14 cellular contexts compared by ENCODE assay signal in the genomic region with DNA sequence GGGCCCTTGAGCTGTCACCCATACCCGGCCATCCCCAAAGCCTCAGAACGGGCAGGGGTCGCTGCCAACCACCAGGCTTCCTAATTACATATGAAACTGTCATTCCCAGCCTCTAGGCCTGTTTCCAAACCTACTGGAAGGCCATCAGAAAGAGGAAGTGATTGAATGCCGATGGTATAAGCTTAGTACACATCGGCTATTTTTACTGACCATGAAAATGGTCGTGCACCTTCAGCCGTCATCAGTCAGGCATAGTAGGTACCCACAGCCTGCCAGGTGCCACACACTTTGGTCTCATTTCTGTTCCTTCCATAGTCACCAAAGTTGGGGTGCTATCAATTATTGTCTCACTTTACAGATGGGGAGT. TPM values are rescaled to one million over a fixed set of nuclear protein-coding genes. Genes with fewer than 3 reads are reported as not detected.
DNase-seq lines count a peak whose midpoint lies in the region; ATAC-seq and TF ChIP-seq lines count a peak whose summit lies in the region.
"Had no signal": no experiment of that assay in that cellular context is flagged by ENCODE, and none has a peak within 500 bp of the region (broad histone marks: within the 10 kb centered on the region; RNA-seq: fewer than 3 reads in every experiment).

No MANE protein-coding gene starts in this region.

- ATAC-seq in stimulated activated naive CD8-positive, alpha-beta T cell treated with anti-CD3 and anti-CD28 coated beads, Interleukin-15, Interleukin-2, amounts not matched to agents 100 U/mL and 50 U/mL, for 24 hours = no peak
- no peak for ATAC-seq in RWPE2 (ENCODE audit: low read depth)
- ATAC-seq: Right ventricle myocardium inferior had no signal

- H3K36me3 ChIP-seq in RWPE2 (ENCODE audit: low read depth) (peaks cover 79% of the 10 kb centered on the region), esophagus (ENCODE audit: control insufficient read depth in 2 of 2, insufficient read depth in 2 of 2, low read length in 1 of 2) (peaks cover 12 to 50% of the 10 kb centered on the region in 2 donors), vagina (peaks cover 0 to 78% of the 10 kb centered on the region in 2 donors)

- no peak for DNase-seq in stimulated activated naive CD8-positive, alpha-beta T cell treated with anti-CD3 and anti-CD28 coated beads, Interleukin-15, Interleukin-2, amounts not matched to agents 100 U/mL and 50 U/mL, for 24 hours
- no peak for DNase-seq in RWPE2 (ENCODE audit: low spot score)
- DNase-seq in vagina (ENCODE audit: extremely low spot score in 2 of 2) = no peak
- no peak for DNase-seq in NCI-H748 (lab: John Stamatoyannopoulos, UW; ENCODE audit: unreplicated experiment)
- DNase-seq in foreskin fibroblast = no peak
- DNase-seq in stimulated activated CD4-positive, alpha-beta T cell treated with anti-CD3 and anti-CD28 coated beads, Interleukin-12 subunit alpha, Interleukin-12 subunit beta, amount 100 ng/mL, for 4 hours = no peak
- DNase-seq: DMS79 treated with DMSO at 0.1 percent for 48 hours, mesenchymal stem cell, T-helper 9 cell had no signal

- TF ChIP-seq POLR2A in vagina (IDR thresholded peaks at IDR 0.05) = no peak

- intact Hi-C loops in vagina (cut with DNase I) = no loop called here

- H3K27ac ChIP-seq in RWPE2 (ENCODE audit: poor library complexity, severe bottlenecking) (peak overlapping the region; percentile 63), esophagus (ENCODE audit: low read depth in 2 of 2, low read length in 1 of 2) (peak overlapping the region; percentile 79 to 89), vagina (peak overlapping the region; percentile 26)

- H3K9me3 Mint-ChIP-seq in stimulated activated naive CD8-positive, alpha-beta T cell treated with anti-CD3 and anti-CD28 coated beads, Interleukin-15, Interleukin-2, amounts not matched to agents 100 ng/mL and 50 ng/mL, for 24 hours = no peaks in the 10 kb centered on the region

- H3K4me1 Mint-ChIP-seq in stimulated activated naive CD8-positive, alpha-beta T cell treated with anti-CD3 and anti-CD28 coated beads, Interleukin-15, Interleukin-2, amounts not matched to agents 100 ng/mL and 50 ng/mL, for 24 hours (ENCODE audit: low read depth) = peaks cover 54% of the 10 kb centered on the region

- no peak overlapping the region for H3K4me3 ChIP-seq in RWPE2 (ENCODE audit: severe bottlenecking)
- no peak overlapping the region for H3K4me3 ChIP-seq in esophagus (ENCODE audit: low read depth in 1 of 2, low read length in 2 of 2)
- H3K4me3 ChIP-seq in vagina = no peak overlapping the region
- H3K4me3 ChIP-seq in foreskin fibroblast (ENCODE audit: low read depth in 1 of 2, low read length in 2 of 2) = no peak overlapping the region

- H3K36me3 Mint-ChIP-seq in stimulated activated naive CD8-positive, alpha-beta T cell treated with anti-CD3 and anti-CD28 coated beads, Interleukin-15, Interleukin-2, amounts not matched to agents 100 ng/mL and 50 ng/mL, for 24 hours (ENCODE audit: low read depth) = peaks cover 63% of the 10 kb centered on the region

- no peaks in the 10 kb centered on the region for H3K27me3 Mint-ChIP-seq in stimulated activated naive CD8-positive, alpha-beta T cell treated with anti-CD3 and anti-CD28 coated beads, Interleukin-15, Interleukin-2, amounts not matched to agents 100 ng/mL and 50 ng/mL, for 24 hours

- H3K27me3 ChIP-seq in RWPE2 (ENCODE audit: insufficient read depth, poor library complexity, severe bottlenecking) (no peaks in the 10 kb centered on the region), esophagus (ENCODE audit: control insufficient read depth in 1 of 2, insufficient read depth in 2 of 2, low read length in 2 of 2) (no peaks in the 10 kb centered on the region), vagina (no peaks in the 10 kb centered on the region)

- H3K9me3 ChIP-seq in RWPE2 (ENCODE audit: severe bottlenecking) (no peaks in the 10 kb centered on the region), esophagus (ENCODE audit: control insufficient read depth in 2 of 2, insufficient read depth in 1 of 2, low read depth in 1 of 2, low read length in 1 of 2) (no peaks in the 10 kb centered on the region), vagina (no peaks in the 10 kb centered on the region)

- peak overlapping the region; percentile 58 for H3K27ac Mint-ChIP-seq in stimulated activated naive CD8-positive, alpha-beta T cell treated with anti-CD3 and anti-CD28 coated beads, Interleukin-15, Interleukin-2, amounts not matched to agents 100 ng/mL and 50 ng/mL, for 24 hours

- WGBS in esophagus, 2 donors = 57 to 66% methylated on average over 7 of the region's 7 CpGs

- TF ChIP-seq CTCF in RWPE2 (IDR thresholded peaks at IDR 0.05; ENCODE audit: poor library complexity, severe bottlenecking) (no peak), vagina (IDR thresholded peaks at IDR 0.05) (no peak), foreskin fibroblast (IDR thresholded peaks at IDR 0.05; ENCODE audit: low read depth, low read length) (no peak)

- no peak overlapping the region for H3K4me3 Mint-ChIP-seq in stimulated activated naive CD8-positive, alpha-beta T cell treated with anti-CD3 and anti-CD28 coated beads, Interleukin-15, Interleukin-2, amounts not matched to agents 100 ng/mL and 50 ng/mL, for 24 hours

- peaks cover 28% of the 10 kb centered on the region for H3K4me1 ChIP-seq in RWPE2 (ENCODE audit: insufficient read depth, poor library complexity, severe bottlenecking)
- peaks cover 0 to 7% of the 10 kb centered on the region in 2 donors for H3K4me1 ChIP-seq in esophagus (ENCODE audit: control insufficient read depth in 2 of 2, insufficient read depth in 2 of 2, low read length in 1 of 2)
- peaks cover 47% of the 10 kb centered on the region for H3K4me1 ChIP-seq in vagina

RNA-seq across cellular contexts. Expression of gene KRI1, which starts 10.2 kb away (rescaled TPM):
- 10 to 100 TPM; 16.4 to 25.3 TPM for polyA plus RNA-seq in esophagus
- 21.6 TPM for total RNA-seq in vagina

RNA-seq across cellular contexts. Expression of gene ATG4D, which starts 11.9 kb away (rescaled TPM):
- polyA plus RNA-seq in esophagus = 10 to 100 TPM; 43.9 to 53.6 TPM
- total RNA-seq in vagina = 18.2 TPM

RNA-seq across cellular contexts. Expression of gene CDKN2D, which starts 13.2 kb away (rescaled TPM):
- polyA plus RNA-seq in esophagus = 10 to 100 TPM in 1 of 2 donors, 1 to 10 TPM in 1; 4.6 to 11.7 TPM
- 22.8 TPM for total RNA-seq in vagina

RNA-seq across cellular contexts. Expression of gene AP1M2, which starts 31.5 kb away (rescaled TPM):
- 10 to 100 TPM; 54.2 to 55.4 TPM for polyA plus RNA-seq in esophagus
- total RNA-seq in vagina = 29.0 TPM
- total RNA-seq: activated CD8-positive, alpha-beta memory T cell treated with anti-CD3 and anti-CD28 coated beads for 36 hours; Right ventricle myocardium inferior had no signal
- polyA plus RNA-seq: BJ had no signal

RNA-seq across cellular contexts. Expression of gene S1PR5, which starts 38.3 kb away (rescaled TPM):
- polyA plus RNA-seq in esophagus = 10 to 100 TPM in 1 of 2 donors, 1 to 10 TPM in 1; 9.4 to 12.1 TPM
- 36.6 TPM for total RNA-seq in vagina

Comparison
In these comparisons a context has a peak if more than half of its experiments do, and no peak if none do; other contexts are left out.
1. H3K27ac ChIP-seq: peak in every context shown above with its lines; median percentile 84 in esophagus; 63 in RWPE2; 26 in vagina.